Comparison of ENCODE assay signal across 16 cellular contexts in the genomic region with DNA sequence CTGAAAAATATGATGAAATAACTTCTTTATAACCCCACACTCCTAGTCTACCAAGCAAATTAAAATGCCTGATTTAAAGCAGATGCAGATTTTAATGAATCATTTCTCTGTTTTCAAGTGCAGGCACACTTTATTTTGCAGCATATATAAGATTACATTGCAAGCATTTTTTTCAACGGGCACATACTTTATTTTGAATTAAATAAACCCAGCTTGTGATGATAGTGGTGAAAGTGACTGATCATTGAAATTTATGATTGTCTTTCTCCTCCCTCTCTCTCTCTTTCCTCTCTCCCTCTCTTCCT. TPM values are rescaled to one million over a fixed set of nuclear protein-coding genes. Genes with fewer than 3 reads are reported as not detected.
"Had no signal": no experiment of that assay in that cellular context is flagged by ENCODE, and none has a peak within 500 bp of the region (broad histone marks: within the 10 kb centered on the region; RNA-seq: fewer than 3 reads in every experiment).

No MANE protein-coding gene starts in this region.

- H3K36me3 Mint-ChIP-seq: naive thymus-derived CD4-positive, alpha-beta T cell; type B pancreatic cell had no signal

- H3K4me1 Mint-ChIP-seq: naive thymus-derived CD4-positive, alpha-beta T cell had no signal

- H3K4me1 ChIP-seq: esophagus squamous epithelium, heart left ventricle, pancreas, stomach, vagina had no signal

- H3K27me3 ChIP-seq: esophagus squamous epithelium, heart left ventricle, pancreas, stomach, vagina had no signal

- ATAC-seq: effector memory CD8-positive, alpha-beta T cell; heart left ventricle; naive thymus-derived CD4-positive, alpha-beta T cell; pancreas; right cardiac atrium had no signal

- H3K27ac ChIP-seq: esophagus squamous epithelium, heart left ventricle, pancreas, stomach, vagina had no signal

- H3K9me3 ChIP-seq: pancreas, vagina had no signal

- H3K27ac Mint-ChIP-seq: dendritic cell treated with granulocyte-macrophage colony-stimulating factor and Interleukin-4, amounts not matched to agents 40 ng/mL and 50 ng/mL, for 4 days; effector memory CD8-positive, alpha-beta T cell; naive thymus-derived CD4-positive, alpha-beta T cell; progenitor cell of endocrine pancreas; type B pancreatic cell had no signal

- DNase-seq: effector memory CD8-positive, alpha-beta T cell; esophagus squamous epithelium; heart left ventricle; hypothalamus; naive thymus-derived CD4-positive, alpha-beta T cell; pancreas; right cardiac atrium; small intestine; stimulated activated CD4-positive, alpha-beta T cell treated with anti-CD3 and anti-CD28 coated beads, Interleukin-12 subunit alpha, Interleukin-12 subunit beta, amount 100 ng/mL, for 4 hours; stimulated activated naive CD4-positive, alpha-beta T cell; stomach; substantia nigra had no signal

- H3K36me3 ChIP-seq: esophagus squamous epithelium, heart left ventricle, pancreas, stomach, vagina had no signal

- H3K27me3 Mint-ChIP-seq: type B pancreatic cell had no signal

- H3K4me3 Mint-ChIP-seq: dendritic cell treated with granulocyte-macrophage colony-stimulating factor and Interleukin-4, amounts not matched to agents 40 ng/mL and 50 ng/mL, for 4 days; effector memory CD8-positive, alpha-beta T cell; naive thymus-derived CD4-positive, alpha-beta T cell; type B pancreatic cell had no signal

- H3K4me3 ChIP-seq: esophagus squamous epithelium, heart left ventricle, pancreas, stomach, vagina had no signal

RNA-seq across cellular contexts. Expression of a gene that starts 12.2 kb away (rescaled TPM):
- total RNA-seq: naive thymus-derived CD4-positive, alpha-beta T cell had no signal
